ENCODE assay signal across 1 cellular context in the genomic region with DNA sequence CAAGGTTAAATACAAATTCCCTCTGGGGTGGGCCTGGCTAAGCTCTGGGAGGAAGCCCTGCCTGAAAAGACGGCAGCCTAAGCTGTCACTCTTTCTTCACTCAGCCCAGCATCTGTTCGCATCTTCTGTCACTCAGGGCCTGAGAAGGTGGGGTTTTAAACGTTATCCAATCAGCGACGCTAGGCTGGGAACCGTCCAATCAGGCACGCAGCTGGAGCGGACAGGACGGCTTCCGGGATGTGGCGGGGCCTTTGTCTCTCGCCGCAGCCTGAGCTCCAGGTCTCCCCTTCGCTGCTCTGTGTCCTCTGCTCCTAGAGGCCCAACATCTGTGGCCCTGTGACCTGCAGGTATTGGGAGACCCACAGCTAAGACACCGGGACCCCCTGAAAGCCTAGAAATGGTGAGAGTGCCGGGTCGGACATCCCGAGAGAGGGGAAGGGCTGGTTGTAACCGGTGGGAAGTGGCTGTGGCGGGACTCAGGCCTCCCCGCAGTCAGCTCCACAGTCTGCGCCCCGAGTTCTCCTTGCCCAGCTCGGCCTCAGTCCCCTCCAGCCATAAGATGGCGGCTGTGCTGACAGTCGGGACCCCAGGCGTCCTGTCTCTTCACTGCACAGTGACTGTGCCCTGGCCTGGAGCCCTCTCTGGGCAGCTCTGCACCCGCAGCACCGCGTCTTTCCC.
A peak's percentile ranks its signal among the peaks of the same experiment; 100 is the strongest.
TF ChIP-seq lines count a peak whose summit lies in the region.

A gene (plus strand): TSS at position 254 of the 678 bp plus-strand sequence. CDS start 144 bp downstream, at position 398.

TF ChIP-seq in HepG2, 621 proteins besides CTCF, POLR2A, EP300 and RAD21 (continued from another document and continues in another):
- no peak for TF ChIP-seq FOSL1 (CRISPR knock-in tag; IDR thresholded peaks at IDR 0.05; ENCODE audit: borderline replicate concordance)
- TF ChIP-seq ZNF350 (CRISPR knock-in tag; IDR thresholded peaks at IDR 0.05; ENCODE audit: borderline replicate concordance, low read depth), result peak; percentile 68; the same call in 1 of the 2 replicates
- TF ChIP-seq SIN3B (IDR thresholded peaks at IDR 0.05; ENCODE audit: low read length), result peak; percentile 75; the same call in 1 of the 2 replicates
- TF ChIP-seq, protein P1, sequence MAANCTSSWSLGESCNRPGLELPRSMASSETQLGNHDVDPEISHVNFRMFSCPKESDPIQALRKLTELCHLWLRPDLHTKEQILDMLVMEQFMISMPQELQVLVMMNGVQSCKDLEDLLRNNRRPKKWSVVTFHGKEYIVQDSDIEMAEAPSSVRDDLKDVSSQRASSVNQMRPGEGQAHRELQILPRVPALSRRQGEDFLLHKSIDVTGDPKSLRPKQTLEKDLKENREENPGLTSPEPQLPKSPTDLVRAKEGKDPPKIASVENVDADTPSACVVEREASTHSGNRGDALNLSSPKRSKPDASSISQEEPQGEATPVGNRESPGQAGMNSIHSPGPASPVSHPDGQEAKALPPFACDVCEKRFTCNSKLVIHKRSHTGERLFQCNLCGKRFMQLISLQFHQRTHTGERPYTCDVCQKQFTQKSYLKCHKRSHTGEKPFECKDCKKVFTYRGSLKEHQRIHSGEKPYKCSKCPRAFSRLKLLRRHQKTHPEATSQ (CRISPR knock-in tag; IDR thresholded peaks at IDR 0.05; ENCODE audit: borderline replicate concordance), result no peak
- TF ChIP-seq, protein P2, sequence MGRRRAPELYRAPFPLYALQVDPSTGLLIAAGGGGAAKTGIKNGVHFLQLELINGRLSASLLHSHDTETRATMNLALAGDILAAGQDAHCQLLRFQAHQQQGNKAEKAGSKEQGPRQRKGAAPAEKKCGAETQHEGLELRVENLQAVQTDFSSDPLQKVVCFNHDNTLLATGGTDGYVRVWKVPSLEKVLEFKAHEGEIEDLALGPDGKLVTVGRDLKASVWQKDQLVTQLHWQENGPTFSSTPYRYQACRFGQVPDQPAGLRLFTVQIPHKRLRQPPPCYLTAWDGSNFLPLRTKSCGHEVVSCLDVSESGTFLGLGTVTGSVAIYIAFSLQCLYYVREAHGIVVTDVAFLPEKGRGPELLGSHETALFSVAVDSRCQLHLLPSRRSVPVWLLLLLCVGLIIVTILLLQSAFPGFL (CRISPR knock-in tag; IDR thresholded peaks at IDR 0.05), result no peak
- TF ChIP-seq, protein P3, sequence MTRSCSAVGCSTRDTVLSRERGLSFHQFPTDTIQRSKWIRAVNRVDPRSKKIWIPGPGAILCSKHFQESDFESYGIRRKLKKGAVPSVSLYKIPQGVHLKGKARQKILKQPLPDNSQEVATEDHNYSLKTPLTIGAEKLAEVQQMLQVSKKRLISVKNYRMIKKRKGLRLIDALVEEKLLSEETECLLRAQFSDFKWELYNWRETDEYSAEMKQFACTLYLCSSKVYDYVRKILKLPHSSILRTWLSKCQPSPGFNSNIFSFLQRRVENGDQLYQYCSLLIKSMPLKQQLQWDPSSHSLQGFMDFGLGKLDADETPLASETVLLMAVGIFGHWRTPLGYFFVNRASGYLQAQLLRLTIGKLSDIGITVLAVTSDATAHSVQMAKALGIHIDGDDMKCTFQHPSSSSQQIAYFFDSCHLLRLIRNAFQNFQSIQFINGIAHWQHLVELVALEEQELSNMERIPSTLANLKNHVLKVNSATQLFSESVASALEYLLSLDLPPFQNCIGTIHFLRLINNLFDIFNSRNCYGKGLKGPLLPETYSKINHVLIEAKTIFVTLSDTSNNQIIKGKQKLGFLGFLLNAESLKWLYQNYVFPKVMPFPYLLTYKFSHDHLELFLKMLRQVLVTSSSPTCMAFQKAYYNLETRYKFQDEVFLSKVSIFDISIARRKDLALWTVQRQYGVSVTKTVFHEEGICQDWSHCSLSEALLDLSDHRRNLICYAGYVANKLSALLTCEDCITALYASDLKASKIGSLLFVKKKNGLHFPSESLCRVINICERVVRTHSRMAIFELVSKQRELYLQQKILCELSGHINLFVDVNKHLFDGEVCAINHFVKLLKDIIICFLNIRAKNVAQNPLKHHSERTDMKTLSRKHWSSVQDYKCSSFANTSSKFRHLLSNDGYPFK (CRISPR knock-in tag; IDR thresholded peaks at IDR 0.05; ENCODE audit: borderline replicate concordance), result peak; percentile 66; the same call in 1 of the 2 replicates
- peak; percentile 61 for TF ChIP-seq CBX1 (IDR thresholded peaks at IDR 0.05; ENCODE audit: low read depth)
- no peak for TF ChIP-seq SAFB2 (CRISPR knock-in tag; IDR thresholded peaks at IDR 0.05; ENCODE audit: borderline replicate concordance, low read depth)
- TF ChIP-seq, protein P4, sequence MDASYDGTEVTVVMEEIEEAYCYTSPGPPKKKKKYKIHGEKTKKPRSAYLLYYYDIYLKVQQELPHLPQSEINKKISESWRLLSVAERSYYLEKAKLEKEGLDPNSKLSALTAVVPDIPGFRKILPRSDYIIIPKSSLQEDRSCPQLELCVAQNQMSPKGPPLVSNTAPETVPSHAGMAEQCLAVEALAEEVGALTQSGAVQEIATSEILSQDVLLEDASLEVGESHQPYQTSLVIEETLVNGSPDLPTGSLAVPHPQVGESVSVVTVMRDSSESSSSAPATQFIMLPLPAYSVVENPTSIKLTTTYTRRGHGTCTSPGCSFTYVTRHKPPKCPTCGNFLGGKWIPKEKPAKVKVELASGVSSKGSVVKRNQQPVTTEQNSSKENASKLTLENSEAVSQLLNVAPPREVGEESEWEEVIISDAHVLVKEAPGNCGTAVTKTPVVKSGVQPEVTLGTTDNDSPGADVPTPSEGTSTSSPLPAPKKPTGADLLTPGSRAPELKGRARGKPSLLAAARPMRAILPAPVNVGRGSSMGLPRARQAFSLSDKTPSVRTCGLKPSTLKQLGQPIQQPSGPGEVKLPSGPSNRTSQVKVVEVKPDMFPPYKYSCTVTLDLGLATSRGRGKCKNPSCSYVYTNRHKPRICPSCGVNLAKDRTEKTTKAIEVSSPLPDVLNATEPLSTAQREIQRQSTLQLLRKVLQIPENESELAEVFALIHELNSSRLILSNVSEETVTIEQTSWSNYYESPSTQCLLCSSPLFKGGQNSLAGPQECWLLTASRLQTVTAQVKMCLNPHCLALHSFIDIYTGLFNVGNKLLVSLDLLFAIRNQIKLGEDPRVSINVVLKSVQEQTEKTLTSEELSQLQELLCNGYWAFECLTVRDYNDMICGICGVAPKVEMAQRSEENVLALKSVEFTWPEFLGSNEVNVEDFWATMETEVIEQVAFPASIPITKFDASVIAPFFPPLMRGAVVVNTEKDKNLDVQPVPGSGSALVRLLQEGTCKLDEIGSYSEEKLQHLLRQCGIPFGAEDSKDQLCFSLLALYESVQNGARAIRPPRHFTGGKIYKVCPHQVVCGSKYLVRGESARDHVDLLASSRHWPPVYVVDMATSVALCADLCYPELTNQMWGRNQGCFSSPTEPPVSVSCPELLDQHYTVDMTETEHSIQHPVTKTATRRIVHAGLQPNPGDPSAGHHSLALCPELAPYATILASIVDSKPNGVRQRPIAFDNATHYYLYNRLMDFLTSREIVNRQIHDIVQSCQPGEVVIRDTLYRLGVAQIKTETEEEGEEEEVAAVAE (CRISPR knock-in tag; IDR thresholded peaks at IDR 0.05; ENCODE audit: borderline replicate concordance), result no peak
- TF ChIP-seq DNMT1 (CRISPR knock-in tag; IDR thresholded peaks at IDR 0.05), result no peak
- peak; percentile 87 for TF ChIP-seq SP2 (CRISPR knock-in tag; IDR thresholded peaks at IDR 0.05)
- TF ChIP-seq, protein P5, sequence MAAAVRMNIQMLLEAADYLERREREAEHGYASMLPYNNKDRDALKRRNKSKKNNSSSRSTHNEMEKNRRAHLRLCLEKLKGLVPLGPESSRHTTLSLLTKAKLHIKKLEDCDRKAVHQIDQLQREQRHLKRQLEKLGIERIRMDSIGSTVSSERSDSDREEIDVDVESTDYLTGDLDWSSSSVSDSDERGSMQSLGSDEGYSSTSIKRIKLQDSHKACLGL (CRISPR knock-in tag; IDR thresholded peaks at IDR 0.05), result peak; percentile 48; the same call in 1 of the 2 replicates
- TF ChIP-seq ARHGAP35 (CRISPR knock-in tag; IDR thresholded peaks at IDR 0.05; ENCODE audit: borderline replicate concordance), result 0 out of 2 replicates have a peak, but pooled peaks have one; percentile 19
- no peak for TF ChIP-seq SUZ12 (IDR thresholded peaks at IDR 0.05; ENCODE audit: low read depth, low read length)
- no peak for TF ChIP-seq GZF1 (CRISPR knock-in tag; IDR thresholded peaks at IDR 0.05)
- TF ChIP-seq, protein P6, sequence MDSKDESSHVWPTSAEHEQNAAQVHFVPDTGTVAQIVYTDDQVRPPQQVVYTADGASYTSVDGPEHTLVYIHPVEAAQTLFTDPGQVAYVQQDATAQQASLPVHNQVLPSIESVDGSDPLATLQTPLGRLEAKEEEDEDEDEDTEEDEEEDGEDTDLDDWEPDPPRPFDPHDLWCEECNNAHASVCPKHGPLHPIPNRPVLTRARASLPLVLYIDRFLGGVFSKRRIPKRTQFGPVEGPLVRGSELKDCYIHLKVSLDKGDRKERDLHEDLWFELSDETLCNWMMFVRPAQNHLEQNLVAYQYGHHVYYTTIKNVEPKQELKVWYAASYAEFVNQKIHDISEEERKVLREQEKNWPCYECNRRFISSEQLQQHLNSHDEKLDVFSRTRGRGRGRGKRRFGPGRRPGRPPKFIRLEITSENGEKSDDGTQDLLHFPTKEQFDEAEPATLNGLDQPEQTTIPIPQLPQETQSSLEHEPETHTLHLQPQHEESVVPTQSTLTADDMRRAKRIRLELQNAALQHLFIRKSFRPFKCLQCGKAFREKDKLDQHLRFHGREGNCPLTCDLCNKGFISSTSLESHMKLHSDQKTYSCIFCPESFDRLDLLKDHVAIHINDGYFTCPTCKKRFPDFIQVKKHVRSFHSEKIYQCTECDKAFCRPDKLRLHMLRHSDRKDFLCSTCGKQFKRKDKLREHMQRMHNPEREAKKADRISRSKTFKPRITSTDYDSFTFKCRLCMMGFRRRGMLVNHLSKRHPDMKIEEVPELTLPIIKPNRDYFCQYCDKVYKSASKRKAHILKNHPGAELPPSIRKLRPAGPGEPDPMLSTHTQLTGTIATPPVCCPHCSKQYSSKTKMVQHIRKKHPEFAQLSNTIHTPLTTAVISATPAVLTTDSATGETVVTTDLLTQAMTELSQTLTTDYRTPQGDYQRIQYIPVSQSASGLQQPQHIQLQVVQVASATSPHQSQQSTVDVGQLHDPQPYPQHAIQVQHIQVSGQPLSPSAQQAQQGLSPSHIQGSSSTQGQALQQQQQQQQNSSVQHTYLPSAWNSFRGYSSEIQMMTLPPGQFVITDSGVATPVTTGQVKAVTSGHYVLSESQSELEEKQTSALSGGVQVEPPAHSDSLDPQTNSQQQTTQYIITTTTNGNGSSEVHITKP (CRISPR knock-in tag; IDR thresholded peaks at IDR 0.05; ENCODE audit: low read depth), result no peak
- TF ChIP-seq, protein P7, sequence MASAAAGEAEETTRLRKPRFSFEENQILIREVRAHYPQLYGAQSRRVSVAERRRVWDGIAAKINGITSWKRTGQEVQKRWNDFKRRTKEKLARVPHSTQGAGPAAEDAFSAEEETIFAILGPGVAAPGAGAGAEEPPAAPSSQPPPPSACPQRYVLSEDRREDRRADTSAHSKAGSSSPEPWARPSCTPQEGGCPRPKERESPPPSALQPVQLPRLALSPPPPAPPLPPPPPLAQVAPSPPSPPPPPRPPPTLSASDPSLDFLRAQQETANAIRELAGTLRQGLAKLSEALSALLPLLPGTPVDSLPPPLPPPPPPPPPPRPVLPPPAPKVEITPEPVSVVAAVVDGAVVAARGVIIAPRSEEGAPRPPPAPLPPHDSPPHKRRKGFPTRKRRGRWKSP (CRISPR knock-in tag; IDR thresholded peaks at IDR 0.05), result no peak
- no peak for TF ChIP-seq EZH2 (conservative IDR thresholded peaks at IDR 0.05; ENCODE audit: low read depth, low read length)
- peak; percentile 18; the same call in 1 of the 2 replicates for TF ChIP-seq ZNF317 (CRISPR knock-in tag; IDR thresholded peaks at IDR 0.05)
- no peak for TF ChIP-seq KLF16 (CRISPR knock-in tag; IDR thresholded peaks at IDR 0.05)
- TF ChIP-seq, protein P8, sequence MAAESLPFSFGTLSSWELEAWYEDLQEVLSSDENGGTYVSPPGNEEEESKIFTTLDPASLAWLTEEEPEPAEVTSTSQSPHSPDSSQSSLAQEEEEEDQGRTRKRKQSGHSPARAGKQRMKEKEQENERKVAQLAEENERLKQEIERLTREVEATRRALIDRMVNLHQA (CRISPR knock-in tag; IDR thresholded peaks at IDR 0.05), result no peak
- TF ChIP-seq SPEN (CRISPR knock-in tag; IDR thresholded peaks at IDR 0.05; ENCODE audit: low read depth), result peak; percentile 54; the same call in 1 of the 2 replicates
- peak; percentile 46; the same call in 1 of the 2 replicates for TF ChIP-seq DMAP1 (CRISPR knock-in tag; IDR thresholded peaks at IDR 0.05)
- TF ChIP-seq, protein P9, sequence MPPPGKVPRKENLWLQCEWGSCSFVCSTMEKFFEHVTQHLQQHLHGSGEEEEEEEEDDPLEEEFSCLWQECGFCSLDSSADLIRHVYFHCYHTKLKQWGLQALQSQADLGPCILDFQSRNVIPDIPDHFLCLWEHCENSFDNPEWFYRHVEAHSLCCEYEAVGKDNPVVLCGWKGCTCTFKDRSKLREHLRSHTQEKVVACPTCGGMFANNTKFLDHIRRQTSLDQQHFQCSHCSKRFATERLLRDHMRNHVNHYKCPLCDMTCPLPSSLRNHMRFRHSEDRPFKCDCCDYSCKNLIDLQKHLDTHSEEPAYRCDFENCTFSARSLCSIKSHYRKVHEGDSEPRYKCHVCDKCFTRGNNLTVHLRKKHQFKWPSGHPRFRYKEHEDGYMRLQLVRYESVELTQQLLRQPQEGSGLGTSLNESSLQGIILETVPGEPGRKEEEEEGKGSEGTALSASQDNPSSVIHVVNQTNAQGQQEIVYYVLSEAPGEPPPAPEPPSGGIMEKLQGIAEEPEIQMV (CRISPR knock-in tag; IDR thresholded peaks at IDR 0.05; ENCODE audit: low read depth), result peak; percentile 73; the same call in 1 of the 2 replicates
- TF ChIP-seq AKAP8 (CRISPR knock-in tag; IDR thresholded peaks at IDR 0.05), result no peak
- 0 out of 2 replicates have a peak, but pooled peaks have one; percentile 48 for TF ChIP-seq TBX2 (CRISPR knock-in tag; IDR thresholded peaks at IDR 0.05; ENCODE audit: borderline replicate concordance)
- TF ChIP-seq, protein P10, sequence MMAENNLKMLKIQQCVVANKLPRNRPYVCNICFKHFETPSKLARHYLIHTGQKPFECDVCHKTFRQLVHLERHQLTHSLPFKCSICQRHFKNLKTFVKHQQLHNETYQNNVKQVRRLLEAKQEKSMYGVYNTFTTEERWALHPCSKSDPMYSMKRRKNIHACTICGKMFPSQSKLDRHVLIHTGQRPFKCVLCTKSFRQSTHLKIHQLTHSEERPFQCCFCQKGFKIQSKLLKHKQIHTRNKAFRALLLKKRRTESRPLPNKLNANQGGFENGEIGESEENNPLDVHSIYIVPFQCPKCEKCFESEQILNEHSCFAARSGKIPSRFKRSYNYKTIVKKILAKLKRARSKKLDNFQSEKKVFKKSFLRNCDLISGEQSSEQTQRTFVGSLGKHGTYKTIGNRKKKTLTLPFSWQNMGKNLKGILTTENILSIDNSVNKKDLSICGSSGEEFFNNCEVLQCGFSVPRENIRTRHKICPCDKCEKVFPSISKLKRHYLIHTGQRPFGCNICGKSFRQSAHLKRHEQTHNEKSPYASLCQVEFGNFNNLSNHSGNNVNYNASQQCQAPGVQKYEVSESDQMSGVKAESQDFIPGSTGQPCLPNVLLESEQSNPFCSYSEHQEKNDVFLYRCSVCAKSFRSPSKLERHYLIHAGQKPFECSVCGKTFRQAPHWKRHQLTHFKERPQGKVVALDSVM (CRISPR knock-in tag; IDR thresholded peaks at IDR 0.05), result 0 out of 2 replicates have a peak, but pooled peaks have one; percentile 44
- no peak for TF ChIP-seq ZNF775 (CRISPR knock-in tag; IDR thresholded peaks at IDR 0.05; ENCODE audit: borderline replicate concordance)
- no peak for TF ChIP-seq ZNF446 (CRISPR knock-in tag; IDR thresholded peaks at IDR 0.05)
- peak; percentile 78 for TF ChIP-seq ZNF605 (CRISPR knock-in tag; IDR thresholded peaks at IDR 0.05)
